In genomic region chr6:134577998-134578397, GRCh38 we compare ENCODE assay signal across 17 cellular contexts.
A peak's percentile ranks its signal among the peaks of the same experiment; 100 is the strongest.
DNase-seq lines count a peak whose midpoint lies in the region; ATAC-seq and TF ChIP-seq lines count a peak whose summit lies in the region.
"Had no signal": no experiment of that assay in that cellular context is flagged by ENCODE, and none has a peak within 500 bp of the region (broad histone marks: within the 10 kb centered on the region; RNA-seq: fewer than 3 reads in every experiment).

No MANE protein-coding gene starts in this region.

- H3K36me3 Mint-ChIP-seq in type B pancreatic cell, result no peaks in the 10 kb centered on the region
- H3K36me3 Mint-ChIP-seq: activated CD4-positive, alpha-beta memory T cell treated with anti-CD3 and anti-CD28 coated beads for 36 hours had no signal

- no peaks in the 10 kb centered on the region for H3K9me3 Mint-ChIP-seq in type B pancreatic cell
- H3K9me3 Mint-ChIP-seq: activated CD4-positive, alpha-beta memory T cell treated with anti-CD3 and anti-CD28 coated beads for 36 hours had no signal

- DNase-seq in left ventricle myocardium inferior (no peak), right cardiac atrium (no peak), fibroblast of villous mesenchyme (ENCODE audit: low read depth) (peak; percentile 11), type B pancreatic cell (ENCODE audit: extremely low spot score, unreplicated experiment) (no peak)
- DNase-seq: activated CD4-positive, alpha-beta memory T cell treated with anti-CD3 and anti-CD28 coated beads for 36 hours; AML-193; anterior cingulate cortex; DND-41; NCI-H1436 had no signal

- no peaks in the 10 kb centered on the region for H3K36me3 ChIP-seq in left ventricle myocardium inferior
- H3K36me3 ChIP-seq: gastroesophageal sphincter had no signal

- H3K27me3 Mint-ChIP-seq in type B pancreatic cell, result peaks cover 39% of the 10 kb centered on the region
- H3K27me3 Mint-ChIP-seq: activated CD4-positive, alpha-beta memory T cell treated with anti-CD3 and anti-CD28 coated beads for 36 hours; progenitor cell of endocrine pancreas had no signal

- no peak overlapping the region for H3K27ac ChIP-seq in left ventricle myocardium inferior (replicated peaks)
- no peak overlapping the region for H3K27ac ChIP-seq in right cardiac atrium (ENCODE audit: low read length)
- H3K27ac ChIP-seq: gastroesophageal sphincter had no signal

- H3K9me3 ChIP-seq in left ventricle myocardium inferior (replicated peaks) (no peaks in the 10 kb centered on the region), right cardiac atrium (ENCODE audit: control insufficient read depth, low read length) (no peaks in the 10 kb centered on the region)
- H3K9me3 ChIP-seq: gastroesophageal sphincter had no signal

- no peaks in the 10 kb centered on the region for H3K27me3 ChIP-seq in left ventricle myocardium inferior (ENCODE audit: low read depth)
- H3K27me3 ChIP-seq in right cardiac atrium (ENCODE audit: control insufficient read depth, insufficient read depth), result no peaks in the 10 kb centered on the region
- H3K27me3 ChIP-seq: gastroesophageal sphincter had no signal

- no peak overlapping the region for H3K27ac Mint-ChIP-seq in type B pancreatic cell
- H3K27ac Mint-ChIP-seq: activated CD4-positive, alpha-beta memory T cell treated with anti-CD3 and anti-CD28 coated beads for 36 hours; progenitor cell of endocrine pancreas had no signal

- H3K4me1 Mint-ChIP-seq in type B pancreatic cell (ENCODE audit: unreplicated experiment), result no peaks in the 10 kb centered on the region

- no peak for ATAC-seq in right cardiac atrium
- 0 out of 3 replicates have a peak, but pooled peaks have one; percentile 30 for ATAC-seq in SK-N-SH treated with all-trans-retinoic acid at 6 μM for 48 hours
- ATAC-seq in GM21423 (IDR thresholded peaks at IDR 0.05; ENCODE audit: unreplicated experiment), result no peak
- ATAC-seq in GM18907 (IDR thresholded peaks at IDR 0.05; ENCODE audit: unreplicated experiment), result no peak
- no peak for ATAC-seq in GM18873 (IDR thresholded peaks at IDR 0.05; ENCODE audit: low FRiP score, unreplicated experiment)
- ATAC-seq: gastroesophageal sphincter, GM12878, Right ventricle myocardium inferior had no signal

- intact Hi-C loops in left ventricle myocardium inferior (cut with micrococcal nuclease), result no loop called here
- intact Hi-C loops in right cardiac atrium (cut with DNase I), result no loop called here

- H3K4me3 Mint-ChIP-seq in type B pancreatic cell, result no peak overlapping the region
- H3K4me3 Mint-ChIP-seq: activated CD4-positive, alpha-beta memory T cell treated with anti-CD3 and anti-CD28 coated beads for 36 hours had no signal

- no peak overlapping the region for H3K4me3 ChIP-seq in left ventricle myocardium inferior
- no peak overlapping the region for H3K4me3 ChIP-seq in right cardiac atrium (ENCODE audit: low read length)
- no peak overlapping the region for H3K4me3 ChIP-seq in fibroblast of villous mesenchyme (ENCODE audit: low read depth, low read length)
- H3K4me3 ChIP-seq: gastroesophageal sphincter, GM12878 had no signal

- TF ChIP-seq CTCF in left ventricle myocardium inferior (IDR thresholded peaks at IDR 0.05; ENCODE audit: borderline replicate concordance) (peak; percentile 38), fibroblast of villous mesenchyme (IDR thresholded peaks at IDR 0.05; ENCODE audit: insufficient read depth, low read depth, low read length) (peak; percentile 15), type B pancreatic cell (conservative IDR thresholded peaks at IDR 0.05) (peak; percentile 49)

- H3K4me1 ChIP-seq in left ventricle myocardium inferior (no peaks in the 10 kb centered on the region), right cardiac atrium (ENCODE audit: control insufficient read depth, insufficient read depth, low read length) (no peaks in the 10 kb centered on the region)
- H3K4me1 ChIP-seq: gastroesophageal sphincter had no signal

TF ChIP-seq in SK-N-SH treated with all-trans-retinoic acid at 6 μM for 48 hours, 23 proteins besides CTCF, POLR2A, EP300 and RAD21:
- TF ChIP-seq ZC3H10 (CRISPR knock-in tag; IDR thresholded peaks at IDR 0.05), result no peak
- no peak for TF ChIP-seq TOX (CRISPR knock-in tag; IDR thresholded peaks at IDR 0.05; ENCODE audit: borderline replicate concordance)
- no peak for TF ChIP-seq OSR1 (CRISPR knock-in tag; IDR thresholded peaks at IDR 0.05)
- no peak for TF ChIP-seq ZNF565 (CRISPR knock-in tag; conservative IDR thresholded peaks at IDR 0.05; ENCODE audit: low read depth)
TF ChIP-seq in SK-N-SH treated with all-trans-retinoic acid at 6 μM for 48 hours: peak in this region for 0.
